20 cellular contexts compared by ENCODE assay signal in genomic region chr2:133498166-133498565, GRCh38.
DNase-seq lines count a peak whose midpoint lies in the region; ATAC-seq and TF ChIP-seq lines count a peak whose summit lies in the region.
"Had no signal": no experiment of that assay in that cellular context is flagged by ENCODE, and none has a peak within 500 bp of the region (broad histone marks: within the 10 kb centered on the region; RNA-seq: fewer than 3 reads in every experiment).

No MANE protein-coding gene starts in this region.

- H3K18ac ChIP-seq in IMR-90 (ENCODE audit: low read depth, low read length): peak overlapping the region; percentile 77; the same call in 1 of the 2 replicates

- peak overlapping the region; percentile 60; the same call in 1 of the 2 replicates for H4K5ac ChIP-seq in IMR-90 (ENCODE audit: low read depth, low read length)

- peaks cover 0 to 3% of the 10 kb centered on the region in 2 experiments; a peak in 2 of 4 replicates for H3K79me1 ChIP-seq in IMR-90 (ENCODE audit: low read depth in 1 of 2, low read length in 2 of 2)

- H2BK120ac ChIP-seq in IMR-90 (ENCODE audit: low read depth, low read length): peak overlapping the region; percentile 72

- H3K27ac Mint-ChIP-seq in brain (peak overlapping the region; percentile 25 to 92 (median 87)), nephron (peak overlapping the region; percentile 43 to 75 (median 73))
- H3K27ac Mint-ChIP-seq: CD8-positive, alpha-beta memory T cell had no signal

- H3K36me3 Mint-ChIP-seq in brain: no peaks in the 10 kb centered on the region
- no peaks in the 10 kb centered on the region for H3K36me3 Mint-ChIP-seq in nephron (ENCODE audit: low read depth)
- H3K36me3 Mint-ChIP-seq: CD8-positive, alpha-beta memory T cell had no signal

- 0 out of 2 replicates have a peak overlapping the region, but pooled peaks have one; percentile 19 for H3K9ac ChIP-seq in IMR-90 (ENCODE audit: low read depth, low read length)

- H3K4me1 Mint-ChIP-seq in brain (peaks cover 77% of the 10 kb centered on the region), nephron (peaks cover 29% of the 10 kb centered on the region)
- H3K4me1 Mint-ChIP-seq: CD8-positive, alpha-beta memory T cell had no signal

- no peak for ATAC-seq in IMR-90 (ENCODE audit: low read depth)
- ATAC-seq: HCT116, PC-3 had no signal

- TF ChIP-seq RAD21 in IMR-90 (IDR thresholded peaks at IDR 0.05; ENCODE audit: low read length): no peak

- peak overlapping the region; percentile 61 for H2BK5ac ChIP-seq in IMR-90 (ENCODE audit: low read depth, low read length, poor library complexity, severe bottlenecking)

- peak overlapping the region in 3 of 5 experiments; percentile 20 to 57 (median 34) for H3K4me3 Mint-ChIP-seq in brain
- H3K4me3 Mint-ChIP-seq in nephron: no peak overlapping the region
- H3K4me3 Mint-ChIP-seq: CD8-positive, alpha-beta memory T cell had no signal

- H3K4me1 ChIP-seq in A673 (ENCODE audit: insufficient read depth, low read length, poor library complexity, severe bottlenecking) (peaks cover 83% of the 10 kb centered on the region), IMR-90 (ENCODE audit: control insufficient read depth, insufficient read depth, low read length) (peaks cover 16% of the 10 kb centered on the region)

- H2BK15ac ChIP-seq in IMR-90 (ENCODE audit: low read depth, low read length): peak overlapping the region; percentile 13; the same call in 2 of the 3 replicates

- no peak overlapping the region for H3K4me3 ChIP-seq in A673 (ENCODE audit: low read depth, low read length, poor library complexity, severe bottlenecking)
- no peak overlapping the region for H3K4me3 ChIP-seq in IMR-90 (ENCODE audit: insufficient read depth, low read depth, low read length)

- H3K9me1 ChIP-seq in IMR-90 (ENCODE audit: insufficient read depth, low read length): peaks cover 10% of the 10 kb centered on the region

- H3K27ac ChIP-seq in A673 (ENCODE audit: low read depth, low read length, poor library complexity, severe bottlenecking) (peak overlapping the region; percentile 99), IMR-90 (ENCODE audit: insufficient read depth, low read length) (peak overlapping the region; percentile 16; the same call in 1 of the 2 replicates)
- H3K27ac ChIP-seq: C4-2B had no signal

- peak overlapping the region; percentile 71 for H3K4ac ChIP-seq in IMR-90 (ENCODE audit: low read depth, low read length)

- WGBS in IMR-90 (ENCODE audit: extremely low coverage in 2 of 2, insufficient read length in 1 of 2), 2 experiments: 80 to 89% methylated on average over 1 of the region's 3 CpGs

- peak overlapping the region; percentile 75 for H4K91ac ChIP-seq in IMR-90 (ENCODE audit: insufficient read depth, low read depth, low read length)

- no peaks in the 10 kb centered on the region for H3K27me3 ChIP-seq in A673 (replicated peaks; ENCODE audit: insufficient read depth, low read depth, low read length, poor library complexity)
- H3K27me3 ChIP-seq in IMR-90 (ENCODE audit: control insufficient read depth, insufficient read depth, low read length): no peaks in the 10 kb centered on the region

- H2AFZ ChIP-seq in IMR-90 (replicated peaks; ENCODE audit: low read length, poor library complexity): no peak overlapping the region

- in situ Hi-C loops in IMR-90 (cut with MboI; ENCODE audit: low sequenced_read_pairs): no loop called here

- H2AK5ac ChIP-seq in IMR-90 (ENCODE audit: low read depth, low read length): peak overlapping the region; percentile 11

- H3K4me2 ChIP-seq in IMR-90 (ENCODE audit: low read depth, low read length): no peak overlapping the region

- TF ChIP-seq POLR2A in IMR-90 (IDR thresholded peaks at IDR 0.05; ENCODE audit: low read depth, low read length): no peak

- H3K27me3 Mint-ChIP-seq in brain (peaks cover 4% of the 10 kb centered on the region), nephron (ENCODE audit: low read depth) (no peaks in the 10 kb centered on the region)

- no peaks in the 10 kb centered on the region for H4K20me1 ChIP-seq in IMR-90 (ENCODE audit: insufficient read depth, low read length)

- DNase-seq in A673 (ENCODE audit: low spot score): peak; percentile 95
- DNase-seq in IMR-90: no peak
- DNase-seq in activated CD4-positive, CD25-positive, alpha-beta regulatory T cell (lab: John Stamatoyannopoulos, UW): no peak
- no peak for DNase-seq in NCI-H1048 (lab: John Stamatoyannopoulos, UW)
- DNase-seq in dermis blood vessel endothelial cell: no peak
- no peak for DNase-seq in medulla oblongata (ENCODE audit: extremely low spot score)
- DNase-seq: 8988T; AML-193; CD8-positive, alpha-beta memory T cell; NCI-H1105; NCI-H1694; NCI-H2081 treated with DMSO at 0.1 percent for 48 hours; NCI-H446 treated with DMSO at 0.1 percent for 48 hours; NCI-H526 treated with DMSO at 0.1 percent for 48 hours; PC-3; SHP77 had no signal

- H3K36me3 ChIP-seq in A673 (ENCODE audit: insufficient read depth, low read length, poor library complexity, severe bottlenecking) (no peaks in the 10 kb centered on the region), IMR-90 (ENCODE audit: control insufficient read depth, insufficient read depth, low read length) (no peaks in the 10 kb centered on the region)

- intact Hi-C loops in A673 (cut with micrococcal nuclease; ENCODE audit: unreplicated experiment): loop anchor here (1.0 to 5.0 kb wide), 5 partner anchors 27 to 344 kb away; no protein-coding TSS in a partner anchor
- intact Hi-C loops in IMR-90 (cut with micrococcal nuclease): loop anchor here (10.0 kb wide), 1 partner anchor 147 kb away; no protein-coding TSS in a partner anchor

- H3K56ac ChIP-seq in IMR-90 (ENCODE audit: extremely low read depth, insufficient read depth, low read length): peak overlapping the region; percentile 26; the same call in 1 of the 2 replicates

- no peak overlapping the region for H2AK9ac ChIP-seq in IMR-90 (replicated peaks; ENCODE audit: low read depth, low read length, poor library complexity)

- TF ChIP-seq CTCF in A673 (conservative IDR thresholded peaks at IDR 0.05; ENCODE audit: low read depth, low read length) (no peak), IMR-90 (conservative IDR thresholded peaks at IDR 0.05; ENCODE audit: low read depth, low read length) (no peak), brain (conservative IDR thresholded peaks at IDR 0.05) (no peak), nephron (IDR thresholded peaks at IDR 0.05; ENCODE audit: unreplicated experiment in 3 of 3) (no peak)

- CTCF ChIA-PET in A673 (lab: Charles Lee): interaction anchor here (0.6 to 3.0 kb wide), 5 partner anchors 29 to 346 kb away, joined by 3 to 13 read pairs (median 4); no protein-coding TSS in a partner anchor
- CTCF ChIA-PET in IMR-90 (lab: Yijun Ruan, JAX): no interaction called here

- H3K9me3 ChIP-seq in A673 (ENCODE audit: low read depth, low read length, poor library complexity, severe bottlenecking) (no peaks in the 10 kb centered on the region), IMR-90 (ENCODE audit: control insufficient read depth, insufficient read depth, low read length) (no peaks in the 10 kb centered on the region)

- H4K8ac ChIP-seq in IMR-90 (ENCODE audit: low read depth in 2 of 2, low read length in 2 of 2): peak overlapping the region; percentile 1 to 80; a peak in 3 of 4 replicates

- peak overlapping the region; percentile 53 for H2BK20ac ChIP-seq in IMR-90 (ENCODE audit: low read depth, low read length)

- H3K23ac ChIP-seq in IMR-90 (ENCODE audit: low read depth, low read length): peak overlapping the region; percentile 21; the same call in 1 of the 2 replicates

- POLR2A ChIA-PET in A673 (lab: Charles Lee; ENCODE audit: low non-redundant PET) (interaction anchor here (0.6 to 0.8 kb wide), 4 partner anchors 28 to 149 kb away, joined by 3 to 18 read pairs (median 4); no protein-coding TSS in a partner anchor), IMR-90 (lab: Charles Lee; ENCODE audit: unreplicated experiment) (no interaction called here)

- peak overlapping the region; percentile 87 for H3K14ac ChIP-seq in IMR-90 (replicated peaks; ENCODE audit: low read depth, low read length)

- BruUV-seq in A673 (replicated peaks; lab: Mats Ljungman, UMichigan) (no TSS peak), IMR-90 (replicated peaks; lab: Mats Ljungman, UMichigan) (no TSS peak)

- H3K9me3 Mint-ChIP-seq in brain (peaks cover 0 to 4% (median 0%) of the 10 kb centered on the region in 5 experiments), nephron (no peaks in the 10 kb centered on the region)

- dilution Hi-C loops in IMR-90 (cut with HindIII; ENCODE audit: low sequenced_read_pairs, unreplicated experiment): no loop called here

TF ChIP-seq in IMR-90, 13 proteins besides CTCF, POLR2A, EP300 and RAD21:
- TF ChIP-seq CEBPB (IDR thresholded peaks at IDR 0.05; ENCODE audit: low read depth, low read length) (no peak), MXI1 (IDR thresholded peaks at IDR 0.05; ENCODE audit: borderline replicate concordance, low read depth, low read length) (no peak), CHD1 (IDR thresholded peaks at IDR 0.05; ENCODE audit: low read depth, low read length) (no peak), BHLHE40 (IDR thresholded peaks at IDR 0.05; ENCODE audit: low read depth, low read length) (no peak), NFE2L2 (IDR thresholded peaks at IDR 0.05; ENCODE audit: low read depth, low read length) (no peak), FOS (IDR thresholded peaks at IDR 0.05; ENCODE audit: low read depth, low read length) (no peak), RCOR1 (IDR thresholded peaks at IDR 0.05; ENCODE audit: insufficient replicate concordance, low read length) (no peak)

Comparison
In these comparisons a context has a peak if more than half of its experiments do, and no peak if none do; other contexts are left out.
1. H3K4me3 Mint-ChIP-seq: peak in brain (3 of 5); none in nephron (0 of 3).